In the genomic region with DNA sequence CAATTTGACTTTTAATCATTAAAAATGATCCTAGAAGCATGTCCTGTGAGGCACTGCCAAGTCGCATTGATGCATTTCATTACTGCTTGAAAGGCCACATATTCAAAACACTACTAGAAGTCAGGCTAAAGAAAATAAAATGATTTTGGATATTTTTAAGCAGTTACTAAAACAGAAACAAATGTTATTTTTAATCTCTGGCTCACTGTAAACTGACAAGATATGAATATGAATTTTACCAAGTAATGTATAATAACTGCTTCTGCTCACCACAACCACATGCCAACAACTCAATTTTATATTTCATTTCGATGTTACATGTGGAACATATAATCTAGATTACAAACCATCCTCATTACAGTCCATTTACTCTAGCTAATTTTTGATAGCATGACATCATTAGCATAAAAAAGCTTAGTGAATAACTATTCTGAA, we compare ENCODE assay signal across 12 cellular contexts.
DNase-seq lines count a peak whose midpoint lies in the region; ATAC-seq and TF ChIP-seq lines count a peak whose summit lies in the region.
"Had no signal": no experiment of that assay in that cellular context is flagged by ENCODE, and none has a peak within 500 bp of the region (broad histone marks: within the 10 kb centered on the region; RNA-seq: fewer than 3 reads in every experiment).

No MANE protein-coding gene starts in this region.

- peak overlapping the region in 2 of 3 donors; percentile 48 to 52 for H3K27ac ChIP-seq in right lobe of liver

- no peaks in the 10 kb centered on the region for H3K9me3 ChIP-seq in right lobe of liver
- H3K9me3 ChIP-seq: thoracic aorta had no signal

- TF ChIP-seq CTCF in right lobe of liver (IDR thresholded peaks at IDR 0.05), result no peak

- intact Hi-C loops in right lobe of liver (cut with DNase I), result no loop called here

- TF ChIP-seq POLR2A in right lobe of liver (IDR thresholded peaks at IDR 0.05), result no peak

- 45% methylated on average over 2 of the region's 2 CpGs for WGBS in right lobe of liver (ENCODE audit: insufficient coverage, low coverage, low lambda C conversion rate, missing lambda C conversion rate)

- peak; percentile 52 for ATAC-seq in GM18502 (IDR thresholded peaks at IDR 0.05; ENCODE audit: poor library complexity, unreplicated experiment)
- peak; percentile 35 for ATAC-seq in GM21515 (IDR thresholded peaks at IDR 0.05; ENCODE audit: unreplicated experiment)
- peak; percentile 47 for ATAC-seq in HG03565 (IDR thresholded peaks at IDR 0.05; ENCODE audit: unreplicated experiment)
- no peak for ATAC-seq in right lobe of liver
- ATAC-seq in GM19324 (IDR thresholded peaks at IDR 0.05; ENCODE audit: low FRiP score, unreplicated experiment), result no peak
- ATAC-seq: K562 had no signal

- peaks cover 3 to 45% (median 19%) of the 10 kb centered on the region in 4 donors for H3K4me1 ChIP-seq in right lobe of liver

- H3K4me3 ChIP-seq in right lobe of liver, result no peak overlapping the region
- H3K4me3 ChIP-seq: K562, thoracic aorta had no signal

- DNase-seq in right lobe of liver (no peak), DMS153 (lab: John Stamatoyannopoulos, UW) (no peak), NCI-H1436 treated with DMSO at 0.1 percent for 48 hours (lab: John Stamatoyannopoulos, UW) (no peak)
- no peak for DNase-seq in stimulated activated CD8-positive, alpha-beta memory T cell treated with anti-CD3 and anti-CD28 coated beads, Interleukin-4, amount 100 ng/mL, for 48 hours
- DNase-seq: mesendoderm, NCI-H524 treated with DMSO at 0.1 percent for 48 hours had no signal

- H3K27me3 ChIP-seq in right lobe of liver, result no peaks in the 10 kb centered on the region

- no peaks in the 10 kb centered on the region for H3K36me3 ChIP-seq in right lobe of liver
- H3K36me3 ChIP-seq: thoracic aorta had no signal

Comparison
In these comparisons a context has a peak if more than half of its experiments do, and no peak if none do; other contexts are left out.
1. ATAC-seq: peak in GM18502 (single experiment), GM21515 (single experiment) and HG03565 (single experiment); none in right lobe of liver (0 of 4) and GM19324 (single experiment).